8 cellular contexts compared by ENCODE assay signal in the genomic region with DNA sequence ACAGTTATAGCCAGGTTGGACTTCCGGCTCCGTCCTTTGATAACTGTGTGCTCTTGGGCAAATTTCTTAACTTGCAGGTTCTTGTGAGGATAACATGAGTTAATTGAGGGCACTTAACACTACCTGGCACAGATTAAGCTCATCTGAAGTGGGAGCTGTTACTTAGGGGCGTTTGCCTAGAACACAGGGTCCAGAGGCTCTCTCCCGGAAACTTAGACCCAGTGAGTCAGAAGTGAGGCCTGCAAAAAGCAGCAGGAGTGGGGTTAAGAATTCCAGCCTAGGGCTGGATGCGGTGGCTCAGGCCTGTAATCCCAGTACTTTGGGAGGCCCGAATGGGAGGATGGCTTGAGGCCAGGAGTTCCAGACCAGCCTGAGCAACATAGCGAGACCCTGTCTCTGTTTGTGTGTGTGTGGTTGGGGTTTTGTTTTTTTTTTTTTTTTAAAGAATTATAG. TPM values are rescaled to one million over a fixed set of nuclear protein-coding genes. Genes with fewer than 3 reads are reported as not detected.
DNase-seq lines count a peak whose midpoint lies in the region; ATAC-seq and TF ChIP-seq lines count a peak whose summit lies in the region.

No MANE protein-coding gene starts in this region.

- peaks cover 70% of the 10 kb centered on the region for H3K4me1 ChIP-seq in testis

- H3K27ac ChIP-seq in testis = peak overlapping the region; percentile 91 to 93

- no peak for ATAC-seq in HG03139 (IDR thresholded peaks at IDR 0.05; ENCODE audit: unreplicated experiment)

- no peak for DNase-seq in T-helper 2 cell treated with Interferon-gamma antibody and Interleukin-4, amounts not matched to agents 5 μg/mL and 100 μg/mL, for 36 hours (ENCODE audit: low spot score)
- no peak for DNase-seq in T-helper 2 cell
- DNase-seq in activated naive CD8-positive, alpha-beta T cell treated with anti-CD3 and anti-CD28 coated beads for 36 hours = no peak
- DNase-seq in kidney glomerular epithelial cell (lab: John Stamatoyannopoulos, UW) = peak; percentile 58
- DNase-seq in testis = no peak
- no peak for DNase-seq in activated CD4-positive, CD25-positive, alpha-beta regulatory T cell treated with anti-CD3 and anti-CD28 coated beads, Interleukin-2, amount 50 U/mL, for 72 hours
- DNase-seq in SW480 (ENCODE audit: low spot score) = no peak

- H3K27me3 Mint-ChIP-seq in T-helper 2 cell treated with Interferon-gamma antibody and Interleukin-4, amounts not matched to agents 5 μg/mL and 100 μg/mL, for 36 hours (ENCODE audit: low read depth) = no peaks in the 10 kb centered on the region
- H3K27me3 Mint-ChIP-seq in activated naive CD8-positive, alpha-beta T cell treated with anti-CD3 and anti-CD28 coated beads for 36 hours = no peaks in the 10 kb centered on the region

- H3K9me3 ChIP-seq in testis = no peaks in the 10 kb centered on the region

- intact Hi-C loops in testis (cut with DNase I; ENCODE audit: low total_unique reads) = no loop called here

- H3K27me3 ChIP-seq in testis = no peaks in the 10 kb centered on the region

- peak overlapping the region; percentile 88 for H3K27ac Mint-ChIP-seq in T-helper 2 cell treated with Interferon-gamma antibody and Interleukin-4, amounts not matched to agents 5 μg/mL and 100 μg/mL, for 36 hours
- peak overlapping the region; percentile 94 for H3K27ac Mint-ChIP-seq in activated naive CD8-positive, alpha-beta T cell treated with anti-CD3 and anti-CD28 coated beads for 36 hours

- H3K4me1 Mint-ChIP-seq in T-helper 2 cell treated with Interferon-gamma antibody and Interleukin-4, amounts not matched to agents 5 μg/mL and 100 μg/mL, for 36 hours (ENCODE audit: low read depth) = peaks cover 43% of the 10 kb centered on the region
- H3K4me1 Mint-ChIP-seq in activated naive CD8-positive, alpha-beta T cell treated with anti-CD3 and anti-CD28 coated beads for 36 hours = peaks cover 75% of the 10 kb centered on the region

- no peak for TF ChIP-seq CTCF in testis (IDR thresholded peaks at IDR 0.05)

- 27% methylated on average over 7 of the region's 7 CpGs for WGBS in testis, 2 donors

- peaks cover 48% of the 10 kb centered on the region for H3K36me3 Mint-ChIP-seq in T-helper 2 cell treated with Interferon-gamma antibody and Interleukin-4, amounts not matched to agents 5 μg/mL and 100 μg/mL, for 36 hours (ENCODE audit: low read depth)
- peaks cover 23% of the 10 kb centered on the region for H3K36me3 Mint-ChIP-seq in activated naive CD8-positive, alpha-beta T cell treated with anti-CD3 and anti-CD28 coated beads for 36 hours

- H3K4me3 Mint-ChIP-seq in T-helper 2 cell treated with Interferon-gamma antibody and Interleukin-4, amounts not matched to agents 5 μg/mL and 100 μg/mL, for 36 hours = peak overlapping the region; percentile 98
- peak overlapping the region; percentile 89 for H3K4me3 Mint-ChIP-seq in activated naive CD8-positive, alpha-beta T cell treated with anti-CD3 and anti-CD28 coated beads for 36 hours

- H3K4me3 ChIP-seq in testis = peak overlapping the region; percentile 63 to 70

- H3K36me3 ChIP-seq in testis (ENCODE audit: low read depth, missing control alignments) = no peaks in the 10 kb centered on the region

- H3K9me3 Mint-ChIP-seq in T-helper 2 cell treated with Interferon-gamma antibody and Interleukin-4, amounts not matched to agents 5 μg/mL and 100 μg/mL, for 36 hours = no peaks in the 10 kb centered on the region
- H3K9me3 Mint-ChIP-seq in activated naive CD8-positive, alpha-beta T cell treated with anti-CD3 and anti-CD28 coated beads for 36 hours = no peaks in the 10 kb centered on the region

- no peak for TF ChIP-seq POLR2A in testis (IDR thresholded peaks at IDR 0.05)

RNA-seq across cellular contexts. Expression of a gene that starts 1.4 kb away (rescaled TPM):
- 10 to 100 TPM; 30.7 to 30.8 TPM for total RNA-seq in activated naive CD8-positive, alpha-beta T cell treated with anti-CD3 and anti-CD28 coated beads for 36 hours
- 100 to 1,000 TPM; 147 to 224 TPM for total RNA-seq in testis
- 119 TPM for polyA plus RNA-seq in testis (ENCODE audit: insufficient read depth, low read depth, low replicate concordance)

RNA-seq across cellular contexts. Expression of a gene that starts 5.7 kb away (rescaled TPM):
- total RNA-seq in activated naive CD8-positive, alpha-beta T cell treated with anti-CD3 and anti-CD28 coated beads for 36 hours = 10 to 100 TPM; 33.7 to 34.8 TPM
- total RNA-seq in testis = 10 to 100 TPM; 53.0 to 68.4 TPM
- polyA plus RNA-seq in testis (ENCODE audit: insufficient read depth, low read depth, low replicate concordance) = 36.1 TPM

RNA-seq across cellular contexts. Expression of a gene that starts 9.7 kb away (rescaled TPM):
- 1 to 10 TPM in 1 of 2 experiments, under 1 TPM in 1; 0.52 to 1.3 TPM for total RNA-seq in activated naive CD8-positive, alpha-beta T cell treated with anti-CD3 and anti-CD28 coated beads for 36 hours
- 10 to 100 TPM; 13.3 to 18.0 TPM for total RNA-seq in testis
- 8.0 TPM for polyA plus RNA-seq in testis (ENCODE audit: insufficient read depth, low read depth, low replicate concordance)

RNA-seq across cellular contexts. Expression of a gene that starts 15.4 kb away (rescaled TPM):
- total RNA-seq in activated naive CD8-positive, alpha-beta T cell treated with anti-CD3 and anti-CD28 coated beads for 36 hours = 100 to 1,000 TPM; 427 to 438 TPM
- 100 to 1,000 TPM; 173 to 186 TPM for total RNA-seq in testis
- 217 TPM for polyA plus RNA-seq in testis (ENCODE audit: insufficient read depth, low read depth, low replicate concordance)

RNA-seq across cellular contexts. Expression of a gene that starts 31.1 kb away (rescaled TPM):
- total RNA-seq in activated naive CD8-positive, alpha-beta T cell treated with anti-CD3 and anti-CD28 coated beads for 36 hours = 100 to 1,000 TPM; 145 to 150 TPM
- total RNA-seq in testis = 10 to 100 TPM; 79.8 to 85.1 TPM
- 69.6 TPM for polyA plus RNA-seq in testis (ENCODE audit: insufficient read depth, low read depth, low replicate concordance)

Comparison
In these comparisons a context has a peak if more than half of its experiments do, and no peak if none do; other contexts are left out.
1. RNA of a gene that starts 1.4 kb away (total RNA-seq): 147 to 224 TPM in testis; 30.7 to 30.8 TPM in activated naive CD8-positive, alpha-beta T cell treated with anti-CD3 and anti-CD28 coated beads for 36 hours; every median in the first group is over 4 times any median in the second.
2. RNA of a gene that starts 9.7 kb away (total RNA-seq): 13.3 to 18.0 TPM in testis; 0.52 to 1.3 TPM in activated naive CD8-positive, alpha-beta T cell treated with anti-CD3 and anti-CD28 coated beads for 36 hours; every median in the first group is over 4 times any median in the second.